Comparison of ENCODE assay signal across 8 cellular contexts in genomic region chr1:15835741-15836510, GRCh38. TPM values are rescaled to one million over a fixed set of nuclear protein-coding genes. Genes with fewer than 3 reads are reported as not detected.
A peak's percentile ranks its signal among the peaks of the same experiment; 100 is the strongest.
DNase-seq lines count a peak whose midpoint lies in the region; ATAC-seq and TF ChIP-seq lines count a peak whose summit lies in the region.

No MANE protein-coding gene starts in this region.

- intact Hi-C loops in left colon (cut with DNase I, micrococcal nuclease) = no loop called here

- H3K27me3 ChIP-seq in BE2C = no peaks in the 10 kb centered on the region

- peak overlapping the region; percentile 71 for H3K4me3 ChIP-seq in BE2C (ENCODE audit: low read depth, low read length)

- ATAC-seq in GM19324 (IDR thresholded peaks at IDR 0.05; ENCODE audit: low FRiP score, unreplicated experiment) = peak; percentile 59
- ATAC-seq in HG03520 (IDR thresholded peaks at IDR 0.05; ENCODE audit: unreplicated experiment) = peak; percentile 47
- ATAC-seq in left colon = peak; percentile 76

- DNase-seq in BE2C (peak; percentile 95), NCI-H69 (lab: John Stamatoyannopoulos, UW) (peak; percentile 98), cortex of kidney (lab: John Stamatoyannopoulos, UW) (peak; percentile 91), left colon (peak; percentile 99)
- peak; percentile 99 for DNase-seq in activated CD4-positive, alpha-beta T cell treated with anti-CD3 and anti-CD28 coated beads, Interleukin-2, amount 50 U/mL, for 1 hour
- peak; percentile 98 to 99 (median 99) for DNase-seq in stimulated activated CD4-positive, alpha-beta T cell treated with anti-CD3 and anti-CD28 coated beads, Interleukin-1b, Interleukin-23, amount 100 ng/mL, for 24 hours (ENCODE audit: low read depth in 4 of 4, low spot score in 1 of 4)

- H3K4me1 ChIP-seq in BE2C = no peaks in the 10 kb centered on the region

- no peaks in the 10 kb centered on the region for H3K9me3 ChIP-seq in BE2C

- H3K36me3 ChIP-seq in BE2C = no peaks in the 10 kb centered on the region

- no peak for TF ChIP-seq CTCF in BE2C (IDR thresholded peaks at IDR 0.05; ENCODE audit: low read depth, low read length)

RNA-seq across cellular contexts. Expression of gene SPEN, which starts 11.6 kb away (rescaled TPM):
- polyA plus RNA-seq in BE2C (2012; ENCODE audit: insufficient read depth, insufficient read length, low read depth) = 144 TPM
- 10 to 100 TPM; 46.7 to 47.6 TPM for total RNA-seq in left colon

RNA-seq across cellular contexts. Expression of gene UQCRHL, which starts 28.5 kb away (rescaled TPM):
- polyA plus RNA-seq in BE2C (2012; ENCODE audit: insufficient read depth, insufficient read length, low read depth) = 1.5 TPM
- total RNA-seq in left colon = 1 to 10 TPM; 2.2 to 2.6 TPM

Comparison
In these comparisons a context has a peak if more than half of its experiments do, and no peak if none do; other contexts are left out.
1. Peak in every context shown above with its lines: DNase-seq, ATAC-seq and H3K4me3 ChIP-seq.